ENCODE assay signal across 6 cellular contexts in the genomic region with DNA sequence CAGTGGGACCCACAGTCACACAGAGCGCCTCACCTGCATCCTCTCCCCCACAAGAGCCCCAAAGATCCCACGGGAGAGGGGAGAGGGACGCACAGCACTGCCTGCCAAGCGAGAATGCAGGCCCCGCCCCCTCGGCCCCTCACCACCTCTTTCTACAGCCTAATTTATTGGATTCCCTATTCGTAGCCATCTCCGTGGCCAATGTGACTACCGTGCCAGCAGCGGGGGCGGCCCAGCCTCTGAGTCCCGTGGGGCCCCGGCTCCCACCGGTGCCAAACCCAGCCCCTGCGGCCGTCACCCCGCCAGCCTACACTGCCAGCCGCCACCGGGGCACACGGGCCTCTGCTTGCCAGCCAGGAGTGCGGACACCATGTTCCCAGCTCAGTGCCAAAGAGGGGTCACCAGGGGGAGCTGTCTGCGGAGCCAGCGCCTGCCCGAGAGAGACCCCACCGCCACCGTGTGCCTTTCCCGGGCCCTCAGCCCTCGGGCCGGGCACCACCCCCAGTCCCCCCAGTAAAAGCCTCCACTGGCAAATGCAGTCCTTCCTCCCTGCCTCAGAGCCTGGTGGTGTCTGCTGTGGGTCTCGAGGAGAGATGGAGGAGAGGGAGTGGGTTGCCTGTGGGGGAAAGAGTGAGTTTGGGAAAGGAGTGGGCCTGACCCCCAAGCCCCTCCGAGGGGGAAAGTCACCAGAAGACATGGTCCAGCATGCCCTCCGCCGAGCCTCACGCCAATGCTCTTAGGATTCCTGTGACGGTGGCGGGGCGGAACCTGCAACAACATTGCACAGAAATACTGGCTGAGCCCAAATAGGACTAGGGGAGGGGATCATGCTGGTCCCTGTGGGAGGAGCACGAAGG. TPM values are rescaled to one million over a fixed set of nuclear protein-coding genes. Genes with fewer than 3 reads are reported as not detected.
DNase-seq lines count a peak whose midpoint lies in the region; ATAC-seq and TF ChIP-seq lines count a peak whose summit lies in the region.

No MANE protein-coding gene starts in this region.

- peaks cover 9% of the 10 kb centered on the region for H3K27me3 Mint-ChIP-seq in activated CD4-positive, alpha-beta T cell treated with anti-CD3 and anti-CD28 coated beads, Interleukin-2, amount 10 ng/mL, durations not matched to agents 7 days and 5 days

- DNase-seq in activated CD4-positive, alpha-beta T cell treated with anti-CD3 and anti-CD28 coated beads, Interleukin-2, amount 10 ng/mL, durations not matched to agents 7 days and 5 days: no peak
- DNase-seq in activated CD4-positive, alpha-beta T cell treated with anti-CD3 and anti-CD28 coated beads for 1 hour: no peak
- DNase-seq in esophagus muscularis mucosa (ENCODE audit: extremely low spot score): no peak
- DNase-seq in tibial artery: peak in 1 of 2 donors; percentile 91

- H3K9me3 ChIP-seq in esophagus muscularis mucosa (no peaks in the 10 kb centered on the region), tibial artery (no peaks in the 10 kb centered on the region)

- H3K4me3 ChIP-seq in esophagus muscularis mucosa (peak overlapping the region; percentile 23 to 30 (median 26)), tibial artery (peak overlapping the region; percentile 40 to 46)

- H3K27ac Mint-ChIP-seq in activated CD4-positive, alpha-beta T cell treated with anti-CD3 and anti-CD28 coated beads, Interleukin-2, amount 10 ng/mL, durations not matched to agents 7 days and 5 days: peak overlapping the region; percentile 25

- no peak for TF ChIP-seq POLR2A in esophagus muscularis mucosa (IDR thresholded peaks at IDR 0.05; ENCODE audit: low read depth)

- WGBS in esophagus muscularis mucosa: 31% methylated on average over 29 of the region's 38 CpGs

- ATAC-seq in GM21360 (IDR thresholded peaks at IDR 0.05; ENCODE audit: unreplicated experiment): no peak
- ATAC-seq in HG03571 (IDR thresholded peaks at IDR 0.05; ENCODE audit: unreplicated experiment): no peak

- POLR2A ChIA-PET in activated CD4-positive, alpha-beta T cell treated with anti-CD3 and anti-CD28 coated beads, Interleukin-2, amount 10 ng/mL, durations not matched to agents 7 days and 5 days (lab: Charles Lee): no interaction called here

- peaks cover 22% of the 10 kb centered on the region for H3K4me1 Mint-ChIP-seq in activated CD4-positive, alpha-beta T cell treated with anti-CD3 and anti-CD28 coated beads, Interleukin-2, amount 10 ng/mL, durations not matched to agents 7 days and 5 days

- no peak overlapping the region for H3K4me3 Mint-ChIP-seq in activated CD4-positive, alpha-beta T cell treated with anti-CD3 and anti-CD28 coated beads, Interleukin-2, amount 10 ng/mL, durations not matched to agents 7 days and 5 days

- intact Hi-C loops in esophagus muscularis mucosa (cut with DNase I) (no loop called here), tibial artery (cut with DNase I; ENCODE audit: low total_unique reads) (no loop called here)

- H3K27ac ChIP-seq in esophagus muscularis mucosa (replicated peaks in 1 of 4) (peak overlapping the region; percentile 57 to 61 (median 58)), tibial artery (peak overlapping the region; percentile 82 to 91)

- H3K36me3 ChIP-seq in esophagus muscularis mucosa (peaks cover 0 to 19% (median 9%) of the 10 kb centered on the region in 4 donors), tibial artery (peaks cover 0 to 6% (median 0%) of the 10 kb centered on the region in 3 donors)

- no peak for TF ChIP-seq EP300 in esophagus muscularis mucosa (IDR thresholded peaks at IDR 0.05)

- CTCF ChIA-PET in activated CD4-positive, alpha-beta T cell treated with anti-CD3 and anti-CD28 coated beads, Interleukin-2, amount 10 ng/mL, durations not matched to agents 7 days and 5 days (lab: Charles Lee): no interaction called here

- H3K4me1 ChIP-seq in esophagus muscularis mucosa (peaks cover 0 to 21% (median 19%) of the 10 kb centered on the region in 4 donors), tibial artery (peaks cover 0 to 16% (median 1%) of the 10 kb centered on the region in 4 donors)

- H3K27me3 ChIP-seq in esophagus muscularis mucosa (no peaks in the 10 kb centered on the region), tibial artery (no peaks in the 10 kb centered on the region)

- TF ChIP-seq CTCF in esophagus muscularis mucosa (IDR thresholded peaks at IDR 0.05) (no peak), tibial artery (IDR thresholded peaks at IDR 0.05) (no peak)

- no peaks in the 10 kb centered on the region for H3K9me3 Mint-ChIP-seq in activated CD4-positive, alpha-beta T cell treated with anti-CD3 and anti-CD28 coated beads, Interleukin-2, amount 10 ng/mL, durations not matched to agents 7 days and 5 days

- peaks cover 6% of the 10 kb centered on the region for H3K36me3 Mint-ChIP-seq in activated CD4-positive, alpha-beta T cell treated with anti-CD3 and anti-CD28 coated beads, Interleukin-2, amount 10 ng/mL, durations not matched to agents 7 days and 5 days (ENCODE audit: low read depth)

RNA-seq across cellular contexts. Expression of a gene that starts 19.6 kb away (rescaled TPM):
- total RNA-seq in activated CD4-positive, alpha-beta T cell treated with anti-CD3 and anti-CD28 coated beads, Interleukin-2, amount 10 ng/mL, durations not matched to agents 7 days and 5 days: under 1 TPM; 0.23 to 0.35 TPM
- total RNA-seq in esophagus muscularis mucosa: 10 to 100 TPM in 3 of 4 donors, 1 to 10 TPM in 1; 6.1 to 21.9 (median 17.6) TPM

RNA-seq across cellular contexts. Expression of a gene that starts 19.8 kb away (rescaled TPM):
- total RNA-seq in activated CD4-positive, alpha-beta T cell treated with anti-CD3 and anti-CD28 coated beads, Interleukin-2, amount 10 ng/mL, durations not matched to agents 7 days and 5 days: 10 to 100 TPM; 15.4 to 16.0 TPM
- total RNA-seq in esophagus muscularis mucosa: 10 to 100 TPM; 18.4 to 36.2 (median 25.1) TPM

RNA-seq across cellular contexts. Expression of a gene that starts 20.3 kb away (rescaled TPM):
- 100 to 1,000 TPM; 142 to 148 TPM for total RNA-seq in activated CD4-positive, alpha-beta T cell treated with anti-CD3 and anti-CD28 coated beads, Interleukin-2, amount 10 ng/mL, durations not matched to agents 7 days and 5 days
- total RNA-seq in esophagus muscularis mucosa: 100 to 1,000 TPM in 2 of 4 donors, 10 to 100 TPM in 2; 76.4 to 129 (median 101) TPM

RNA-seq across cellular contexts. Expression of a gene that starts 36.4 kb away (rescaled TPM):
- not detected for total RNA-seq in activated CD4-positive, alpha-beta T cell treated with anti-CD3 and anti-CD28 coated beads, Interleukin-2, amount 10 ng/mL, durations not matched to agents 7 days and 5 days
- 1 to 10 TPM in 2 of 4 donors, under 1 TPM in 2; 0.52 to 2.2 (median 1.1) TPM for total RNA-seq in esophagus muscularis mucosa

RNA-seq across cellular contexts. Expression of a gene that starts 49.7 kb away (rescaled TPM):
- 10 to 100 TPM; 60.1 to 64.8 TPM for total RNA-seq in activated CD4-positive, alpha-beta T cell treated with anti-CD3 and anti-CD28 coated beads, Interleukin-2, amount 10 ng/mL, durations not matched to agents 7 days and 5 days
- 10 to 100 TPM; 52.3 to 76.3 (median 70.3) TPM for total RNA-seq in esophagus muscularis mucosa

Comparison
In these comparisons a context has a peak if more than half of its experiments do, and no peak if none do; other contexts are left out.
1. RNA of a gene that starts 19.6 kb away (total RNA-seq): 6.1 to 21.9 TPM in esophagus muscularis mucosa; 0.23 to 0.35 TPM in activated CD4-positive, alpha-beta T cell treated with anti-CD3 and anti-CD28 coated beads, Interleukin-2, amount 10 ng/mL, durations not matched to agents 7 days and 5 days; every median in the first group is over 4 times any median in the second.